ENCODE assay signal across 8 cellular contexts in genomic region chr4:133154725-133155124, GRCh38. TPM values are rescaled to one million over a fixed set of nuclear protein-coding genes. Genes with fewer than 3 reads are reported as not detected.
DNase-seq lines count a peak whose midpoint lies in the region; ATAC-seq and TF ChIP-seq lines count a peak whose summit lies in the region.

No MANE protein-coding gene starts in this region.

- no peak for ATAC-seq in GM21367 (IDR thresholded peaks at IDR 0.05; ENCODE audit: unreplicated experiment)
- no peak for ATAC-seq in GM19467 (IDR thresholded peaks at IDR 0.05; ENCODE audit: unreplicated experiment)
- no peak for ATAC-seq in HG03521 (IDR thresholded peaks at IDR 0.05; ENCODE audit: unreplicated experiment)

- peaks cover 5% of the 10 kb centered on the region; the same call in 1 of the 2 replicates for H3K36me3 Mint-ChIP-seq in HFFc6 (ENCODE audit: low read depth)

- peak; percentile 80 for TF ChIP-seq CTCF in HFFc6 (IDR thresholded peaks at IDR 0.05)

- no peak overlapping the region for H3K27ac Mint-ChIP-seq in HFFc6

- H3K4me3 Mint-ChIP-seq in HFFc6 = peak overlapping the region; percentile 56

- H3K9me3 Mint-ChIP-seq in HFFc6 = no peaks in the 10 kb centered on the region

- DNase-seq in AG20443 (ENCODE audit: low spot score) = peak; percentile 38
- peak; percentile 63 for DNase-seq in HFFc6
- peak; percentile 4 for DNase-seq in UCSD-AML1 (lab: John Stamatoyannopoulos, UW; ENCODE audit: unreplicated experiment)
- DNase-seq in islet precursor cell = peak; percentile 49
- DNase-seq in NOMO-1 treated with DMSO at 0.1 percent for 48 hours (lab: John Stamatoyannopoulos, UW; ENCODE audit: unreplicated experiment) = no peak

- peaks cover 11% of the 10 kb centered on the region for H3K27me3 Mint-ChIP-seq in HFFc6 (ENCODE audit: insufficient read depth)

- H3K4me1 Mint-ChIP-seq in HFFc6 (ENCODE audit: low read depth) = peaks cover 33% of the 10 kb centered on the region

RNA-seq across cellular contexts. Expression of gene PCDH10, which starts 5.6 kb away (rescaled TPM):
- 100 to 1,000 TPM in 1 of 6 experiments, 10 to 100 TPM in 5; 25.2 to 151 (median 26.8) TPM for total RNA-seq in HFFc6 (2021; fragmentation: NEBNext Ultra II Directional; extraction: Animal tissue kit (Norgen Biotek cat#: 25700))
